In the genomic region with DNA sequence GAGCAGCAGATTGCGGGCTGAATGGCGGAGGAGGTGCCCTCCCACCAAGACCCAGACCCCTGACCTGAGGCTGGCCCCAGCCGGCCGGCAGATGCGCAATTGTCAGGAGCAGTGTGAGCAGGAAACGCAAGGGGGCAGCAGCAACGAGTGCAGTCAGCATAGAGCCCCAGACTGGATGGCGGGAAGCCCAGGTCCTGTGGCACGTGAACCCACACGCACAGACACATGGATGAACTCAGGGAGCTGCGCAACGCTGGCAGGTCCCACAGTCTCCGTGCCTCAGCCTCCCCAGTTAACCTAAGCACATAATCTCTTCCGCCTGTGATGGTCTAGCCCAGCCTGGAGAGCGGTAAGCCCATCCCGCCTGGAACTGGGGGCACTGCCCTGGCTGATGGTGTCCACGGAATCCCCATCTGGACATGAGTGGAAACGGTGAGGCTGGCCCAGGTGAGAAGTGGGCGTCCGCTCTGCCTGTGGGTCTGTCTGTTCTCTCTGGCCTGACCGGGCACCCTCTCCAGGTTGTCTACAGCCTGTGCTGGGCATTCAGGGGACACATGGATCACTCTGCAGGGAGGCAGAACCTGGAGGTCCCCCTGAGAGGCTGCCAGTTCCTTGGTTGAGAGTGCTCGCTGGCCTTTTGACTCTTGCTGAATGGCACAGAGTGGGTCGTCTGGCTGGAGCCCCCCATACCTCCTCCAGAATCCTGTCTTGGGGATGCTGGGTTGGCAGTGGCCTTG, we compare ENCODE assay signal across 8 cellular contexts. TPM values are rescaled to one million over a fixed set of nuclear protein-coding genes. Genes with fewer than 3 reads are reported as not detected.
DNase-seq lines count a peak whose midpoint lies in the region; ATAC-seq, FAIRE-seq and TF ChIP-seq lines count a peak whose summit lies in the region.

No MANE protein-coding gene starts in this region.

- H3K4me3 Mint-ChIP-seq in activated T-cell treated with anti-CD3 and anti-CD28 coated beads, Interleukin-2, amount 50 U/mL, for 24 hours: no peak overlapping the region
- H3K4me3 Mint-ChIP-seq in neural crest cell: no peak overlapping the region

- no peak for ATAC-seq in GM18867 (IDR thresholded peaks at IDR 0.05; ENCODE audit: unreplicated experiment)

- peaks cover 3% of the 10 kb centered on the region for H3K9me3 Mint-ChIP-seq in activated T-cell treated with anti-CD3 and anti-CD28 coated beads, Interleukin-2, amount 50 U/mL, for 24 hours
- no peaks in the 10 kb centered on the region for H3K9me3 Mint-ChIP-seq in neural crest cell

- H3K36me3 Mint-ChIP-seq in activated T-cell treated with anti-CD3 and anti-CD28 coated beads, Interleukin-2, amount 50 U/mL, for 24 hours (ENCODE audit: low read depth): no peaks in the 10 kb centered on the region
- no peaks in the 10 kb centered on the region for H3K36me3 Mint-ChIP-seq in neural crest cell (ENCODE audit: low read depth)

- H3K27ac Mint-ChIP-seq in activated T-cell treated with anti-CD3 and anti-CD28 coated beads, Interleukin-2, amount 50 U/mL, for 24 hours: no peak overlapping the region
- no peak overlapping the region for H3K27ac Mint-ChIP-seq in neural crest cell (ENCODE audit: unreplicated experiment)

- H3K27me3 Mint-ChIP-seq in activated T-cell treated with anti-CD3 and anti-CD28 coated beads, Interleukin-2, amount 50 U/mL, for 24 hours: no peaks in the 10 kb centered on the region
- no peaks in the 10 kb centered on the region for H3K27me3 Mint-ChIP-seq in neural crest cell (ENCODE audit: low read depth)

- TF ChIP-seq CTCF in 22Rv1 (IDR thresholded peaks at IDR 0.05) (peak; percentile 92), GM06990 (IDR thresholded peaks at IDR 0.05; ENCODE audit: insufficient read depth, low read length, poor library complexity, severe bottlenecking) (peak; percentile 77), neural crest cell (conservative IDR thresholded peaks at IDR 0.05) (peak; percentile 71)

- H3K27me3 ChIP-seq in GM06990 (replicated peaks; ENCODE audit: control insufficient read depth, insufficient read depth, low read length): no peaks in the 10 kb centered on the region; the same call in 1 of the 2 replicates

- no peak overlapping the region for H3K27ac ChIP-seq in 22Rv1

- peak; percentile 47 for DNase-seq in GM06990 (ENCODE audit: extremely low read depth, insufficient read length)
- DNase-seq in NCI-H748 treated with DMSO at 0.1 percent for 48 hours (lab: John Stamatoyannopoulos, UW): peak; percentile 9
- DNase-seq in activated T-cell treated with anti-CD3 and anti-CD28 coated beads, Interleukin-2, amount 50 U/mL, for 24 hours: peak; percentile 71
- peak; percentile 40 for DNase-seq in fibroblast of gingiva (ENCODE audit: low read depth)
- peak; percentile 73 for DNase-seq in neural crest cell (ENCODE audit: low read depth, low spot score)
- peak; percentile 56 for DNase-seq in urothelium cell line (ENCODE audit: low spot score)

- FAIRE-seq in urothelium cell line (lab: Jason Lieb, UNC): peak; percentile 86

- H3K36me3 ChIP-seq in GM06990 (ENCODE audit: control insufficient read depth, insufficient read depth, low read length): no peaks in the 10 kb centered on the region

- no peak overlapping the region for H3K4me3 ChIP-seq in GM06990 (replicated peaks; ENCODE audit: low read depth, low read length)

- H3K4me1 Mint-ChIP-seq in activated T-cell treated with anti-CD3 and anti-CD28 coated beads, Interleukin-2, amount 50 U/mL, for 24 hours (ENCODE audit: low read depth): peaks cover 3% of the 10 kb centered on the region
- no peaks in the 10 kb centered on the region for H3K4me1 Mint-ChIP-seq in neural crest cell

RNA-seq across cellular contexts. Expression of a gene that starts 0.6 kb away (rescaled TPM):
- total RNA-seq in neural crest cell: not detected in 2 replicates

RNA-seq across cellular contexts. Expression of a gene that starts 10.3 kb away (rescaled TPM):
- total RNA-seq in neural crest cell: not detected in 2 replicates

RNA-seq across cellular contexts. Expression of a gene that starts 10.5 kb away (rescaled TPM):
- total RNA-seq in neural crest cell: 11.0 and 13.9 TPM in 2 replicates

RNA-seq across cellular contexts. Expression of a gene that starts 33.5 kb away (rescaled TPM):
- total RNA-seq in neural crest cell: 182 and 191 TPM in 2 replicates

RNA-seq across cellular contexts. Expression of a gene that starts 34.2 kb away (rescaled TPM):
- total RNA-seq in neural crest cell: not detected in 2 replicates

Comparison
In these comparisons a context has a peak if more than half of its experiments do, and no peak if none do; other contexts are left out.
1. DNase-seq: peak in every context shown above with its lines; median percentile 73 in neural crest cell; 71 in activated T-cell treated with anti-CD3 and anti-CD28 coated beads, Interleukin-2, amount 50 U/mL, for 24 hours; 56 in urothelium cell line; 47 in GM06990; 40 in fibroblast of gingiva; 9 in NCI-H748 treated with DMSO at 0.1 percent for 48 hours.